ENCODE assay signal across 34 cellular contexts in genomic region chr5:63141582-63141981, GRCh38.
"Had no signal": no experiment of that assay in that cellular context is flagged by ENCODE, and none has a peak within 500 bp of the region (broad histone marks: within the 10 kb centered on the region; RNA-seq: fewer than 3 reads in every experiment).

No MANE protein-coding gene starts in this region.

- DNase-seq: Karpas-422, Kasumi-1, MG63, MM.1S, MV-4-11, NCI-H1048, NCI-H1092, NCI-H1092 treated with DMSO at 0.1 percent for 48 hours, NCI-H1105, NCI-H1105 treated with DMSO at 0.1 percent for 48 hours, NCI-H1417, NCI-H1417 treated with DMSO at 0.1 percent for 48 hours, NCI-H1436, NCI-H1436 treated with DMSO at 0.1 percent for 48 hours, NCI-H146, NCI-H1694, NCI-H1694 treated with DMSO at 0.1 percent for 48 hours, NCI-H187, NCI-H187 treated with DMSO at 0.1 percent for 48 hours, NCI-H1930, NCI-H2029, NCI-H2029 treated with DMSO at 0.1 percent for 48 hours, NCI-H2081, NCI-H2081 treated with DMSO at 0.1 percent for 48 hours, NCI-H2107, NCI-H2171, NCI-H2171 treated with DMSO at 0.1 percent for 48 hours, NCI-H2227 treated with DMSO at 0.1 percent for 48 hours, NCI-H226, NCI-H345, NCI-H446, NCI-H446 treated with DMSO at 0.1 percent for 48 hours, NCI-H510A, NCI-H510A treated with DMSO at 0.1 percent for 48 hours had no signal
